8 cellular contexts compared by ENCODE assay signal in genomic region chr12:12467701-12468218, GRCh38.
DNase-seq lines count a peak whose midpoint lies in the region; ATAC-seq, FAIRE-seq and TF ChIP-seq lines count a peak whose summit lies in the region.

No MANE protein-coding gene starts in this region.

- H3K27me3 Mint-ChIP-seq in CD4-positive, alpha-beta T cell, result no peaks in the 10 kb centered on the region
- H3K27me3 Mint-ChIP-seq in central memory CD8-positive, alpha-beta T cell, result no peaks in the 10 kb centered on the region

- ATAC-seq in CD4-positive, alpha-beta T cell (ENCODE audit: poor library complexity), result peak; percentile 23
- ATAC-seq in central memory CD8-positive, alpha-beta T cell (replicated peaks; ENCODE audit: extremely low read depth, poor library complexity, severe bottlenecking), result no peak
- ATAC-seq in pancreas (peak in 3 of 4 donors; percentile 47 to 65 (median 59)), HG02840 (IDR thresholded peaks at IDR 0.05; ENCODE audit: low FRiP score, unreplicated experiment) (no peak)

- peaks cover 49% of the 10 kb centered on the region for H3K36me3 Mint-ChIP-seq in CD4-positive, alpha-beta T cell (ENCODE audit: low read depth)
- H3K36me3 Mint-ChIP-seq in central memory CD8-positive, alpha-beta T cell (ENCODE audit: insufficient read depth), result peaks cover 17% of the 10 kb centered on the region

- WGBS in pancreas, 2 donors, result 91 to 92% methylated on average over 13 of the region's 13 CpGs
- 91% methylated on average over 13 of the region's 13 CpGs for WGBS in prostate gland

- no peak for TF ChIP-seq POLR2A in prostate gland (IDR thresholded peaks at IDR 0.05)

- no peak for FAIRE-seq in pancreas (lab: Jason Lieb, UNC)
- FAIRE-seq in HTR-8/SVneo (lab: Jason Lieb, UNC), result no peak

- peak overlapping the region; percentile 78 for H3K27ac ChIP-seq in CD4-positive, alpha-beta T cell (ENCODE audit: low read depth, low read length)
- H3K27ac ChIP-seq in pancreas (no peak overlapping the region), prostate gland (peak overlapping the region in 1 of 2 donors; percentile 78)

- H3K36me3 ChIP-seq in pancreas, result no peaks in the 10 kb centered on the region
- no peaks in the 10 kb centered on the region for H3K36me3 ChIP-seq in prostate gland

- intact Hi-C loops in CD4-positive, alpha-beta T cell (cut with DNase I, micrococcal nuclease), result loop anchor here in 1 of 2 experiments (2.0 to 5.0 kb wide), 2 partner anchors 35 to 95 kb away; partner anchors contain the start of gene DUSP16
- intact Hi-C loops in pancreas (cut with DNase I), result no loop called here
- intact Hi-C loops in prostate gland (cut with DNase I), result no loop called here

- H3K4me1 Mint-ChIP-seq in CD4-positive, alpha-beta T cell (ENCODE audit: low read depth), result peaks cover 79% of the 10 kb centered on the region
- peaks cover 33% of the 10 kb centered on the region for H3K4me1 Mint-ChIP-seq in central memory CD8-positive, alpha-beta T cell

- H3K9me3 Mint-ChIP-seq in CD4-positive, alpha-beta T cell, result no peaks in the 10 kb centered on the region
- H3K9me3 Mint-ChIP-seq in central memory CD8-positive, alpha-beta T cell, result no peaks in the 10 kb centered on the region

- no peaks in the 10 kb centered on the region for H3K27me3 ChIP-seq in CD4-positive, alpha-beta T cell (ENCODE audit: control insufficient read depth, insufficient read depth, low read length)
- H3K27me3 ChIP-seq in pancreas, result no peaks in the 10 kb centered on the region
- no peaks in the 10 kb centered on the region for H3K27me3 ChIP-seq in prostate gland (replicated peaks; ENCODE audit: insufficient read depth)

- CTCF ChIA-PET in CD4-positive, alpha-beta T cell (lab: Charles Lee), result no interaction called here

- H3K27ac Mint-ChIP-seq in CD4-positive, alpha-beta T cell, result peak overlapping the region; percentile 98
- peak overlapping the region; percentile 82 for H3K27ac Mint-ChIP-seq in central memory CD8-positive, alpha-beta T cell (ENCODE audit: low read depth)

- DNase-seq in CD4-positive, alpha-beta T cell, result peak in 7 of 10 experiments; percentile 15 to 57 (median 38)
- DNase-seq in T-helper 1 cell (peak in 4 of 5 donors; percentile 25 to 74 (median 51)), pancreas (no peak), ecto neural progenitor cell (ENCODE audit: low spot score) (no peak), prostate gland (ENCODE audit: low spot score) (no peak), HTR-8/SVneo (ENCODE audit: insufficient read length, low spot score) (no peak)
- no peak for DNase-seq in central memory CD8-positive, alpha-beta T cell (ENCODE audit: low spot score in 2 of 2)

- no peak overlapping the region for H3K4me3 ChIP-seq in pancreas
- H3K4me3 ChIP-seq in prostate gland, result no peak overlapping the region

- POLR2A ChIA-PET in CD4-positive, alpha-beta T cell (lab: Charles Lee), result interaction anchor here (1.0 to 5.7 kb wide), 13 partner anchors 9 to 246 kb away, joined by 3 to 106 read pairs (median 18); partner anchors contain the start of genes BORCS5 and DUSP16

- TF ChIP-seq CTCF in CD4-positive, alpha-beta T cell (IDR thresholded peaks at IDR 0.05), result no peak
- TF ChIP-seq CTCF in pancreas (IDR thresholded peaks at IDR 0.05), result no peak
- no peak for TF ChIP-seq CTCF in prostate gland (IDR thresholded peaks at IDR 0.05)

- no peaks in the 10 kb centered on the region for H3K4me1 ChIP-seq in pancreas
- H3K4me1 ChIP-seq in prostate gland (replicated peaks), result no peaks in the 10 kb centered on the region

- H3K4me3 Mint-ChIP-seq in CD4-positive, alpha-beta T cell, result peak overlapping the region; percentile 40
- H3K4me3 Mint-ChIP-seq in central memory CD8-positive, alpha-beta T cell, result no peak overlapping the region

- no peaks in the 10 kb centered on the region for H3K9me3 ChIP-seq in CD4-positive, alpha-beta T cell (ENCODE audit: control insufficient read depth, low read length)
- H3K9me3 ChIP-seq in pancreas (no peaks in the 10 kb centered on the region), prostate gland (no peaks in the 10 kb centered on the region)

Comparison
In these comparisons a context has a peak if more than half of its experiments do, and no peak if none do; other contexts are left out.
1. ATAC-seq: peak in CD4-positive, alpha-beta T cell (single experiment) and pancreas (3 of 4); none in central memory CD8-positive, alpha-beta T cell (single experiment) and HG02840 (single experiment).
2. DNase-seq: peak in CD4-positive, alpha-beta T cell (7 of 10) and T-helper 1 cell (4 of 5); none in central memory CD8-positive, alpha-beta T cell (0 of 2), pancreas (0 of 6), ecto neural progenitor cell (single experiment), prostate gland (single experiment) and HTR-8/SVneo (single experiment).